ENCODE assay signal across 11 cellular contexts in the genomic region with DNA sequence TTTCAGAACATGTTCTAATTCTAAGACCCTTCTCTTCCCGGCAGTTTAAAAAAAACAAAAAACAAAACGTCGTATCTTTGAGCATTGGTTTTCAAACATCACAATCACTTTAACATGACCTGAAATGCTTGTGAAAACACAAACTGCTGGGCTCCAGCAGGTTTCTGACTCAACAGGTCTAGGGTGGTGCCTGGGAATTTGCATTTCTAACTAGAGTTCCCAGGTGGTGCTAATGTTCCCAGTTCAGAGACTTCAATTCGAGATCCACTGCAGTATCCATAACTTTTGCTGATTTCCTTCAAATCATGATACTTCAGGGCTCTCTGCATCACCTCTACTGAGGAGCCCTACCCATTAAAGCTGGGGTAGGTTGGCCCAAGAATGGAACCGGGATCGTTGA. TPM values are rescaled to one million over a fixed set of nuclear protein-coding genes. Genes with fewer than 3 reads are reported as not detected.
A peak's percentile ranks its signal among the peaks of the same experiment; 100 is the strongest.
DNase-seq lines count a peak whose midpoint lies in the region; ATAC-seq and TF ChIP-seq lines count a peak whose summit lies in the region.
"Had no signal": no experiment of that assay in that cellular context is flagged by ENCODE, and none has a peak within 500 bp of the region (broad histone marks: within the 10 kb centered on the region; RNA-seq: fewer than 3 reads in every experiment).

No MANE protein-coding gene starts in this region.

- BruUV-seq in PC-3 (replicated peaks; lab: Mats Ljungman, UMichigan) = no TSS peak

- in situ Hi-C loops in ACHN (cut with HindIII; ENCODE audit: low pct_ligation_motif_present, low pct_unique_long_range_greater_than_20kb, low sequenced_read_pairs) = no loop called here

- no peak for ATAC-seq in PC-3
- no peak for ATAC-seq in HG03139 (IDR thresholded peaks at IDR 0.05; ENCODE audit: unreplicated experiment)

- TF ChIP-seq CTCF in PC-3 (conservative IDR thresholded peaks at IDR 0.05; ENCODE audit: low read depth, low read length) = no peak
- TF ChIP-seq CTCF in hepatocyte (IDR thresholded peaks at IDR 0.05; ENCODE audit: poor library complexity) = no peak
- no peak for TF ChIP-seq CTCF in parathyroid adenoma (IDR thresholded peaks at IDR 0.05)

- intact Hi-C loops in PC-3 (cut with micrococcal nuclease) = loop anchor here (5.0 kb wide), 2 partner anchors 49 to 56 kb away; no protein-coding TSS in a partner anchor

- no peaks in the 10 kb centered on the region for H3K36me3 ChIP-seq in ACC112 (ENCODE audit: insufficient read depth, low read length)
- no peaks in the 10 kb centered on the region for H3K36me3 ChIP-seq in PC-3 (ENCODE audit: low read depth, low read length)
- H3K36me3 ChIP-seq in hepatocyte (replicated peaks; ENCODE audit: insufficient read depth, low read depth) = no peaks in the 10 kb centered on the region
- no peaks in the 10 kb centered on the region for H3K36me3 ChIP-seq in parathyroid adenoma (ENCODE audit: control insufficient read depth, insufficient read depth, low read length)
- H3K36me3 ChIP-seq: BLaER1 had no signal

- H3K27me3 ChIP-seq in ACC112 (ENCODE audit: insufficient read depth, low read length) = peaks cover 5% of the 10 kb centered on the region; the same call in 1 of the 2 replicates
- H3K27me3 ChIP-seq in PC-3 (ENCODE audit: low read length) = no peaks in the 10 kb centered on the region
- no peaks in the 10 kb centered on the region for H3K27me3 ChIP-seq in hepatocyte
- no peaks in the 10 kb centered on the region for H3K27me3 ChIP-seq in parathyroid adenoma (ENCODE audit: control insufficient read depth, insufficient read depth, low read length)
- H3K27me3 ChIP-seq: BLaER1 had no signal

- 23% methylated on average over 6 of the region's 6 CpGs for WGBS in hepatocyte (ENCODE audit: low lambda C conversion rate, missing lambda C conversion rate)

- DNase-seq in PC-3 = no peak
- DNase-seq in hepatocyte (ENCODE audit: low spot score) = no peak
- no peak for DNase-seq in ACHN
- no peak for DNase-seq in NCI-H1436 treated with DMSO at 0.1 percent for 48 hours (lab: John Stamatoyannopoulos, UW)
- no peak for DNase-seq in superior temporal gyrus (ENCODE audit: extremely low spot score)
- DNase-seq: erythroblast had no signal

- H3K9me3 ChIP-seq in PC-3 (ENCODE audit: low read length) (no peaks in the 10 kb centered on the region), hepatocyte (ENCODE audit: low read depth) (no peaks in the 10 kb centered on the region), parathyroid adenoma (ENCODE audit: control insufficient read depth, low read length) (no peaks in the 10 kb centered on the region)

- POLR2A ChIA-PET in PC-3 (lab: Charles Lee; ENCODE audit: unreplicated experiment) = interaction anchor here (0.6 kb wide), 1 partner anchor 10 kb away, joined by 4 read pairs; no protein-coding TSS in a partner anchor

- H3K9me2 ChIP-seq in PC-3 (replicated peaks; ENCODE audit: low read length) = no peaks in the 10 kb centered on the region
- H3K9me2 ChIP-seq in hepatocyte (replicated peaks; ENCODE audit: insufficient read depth) = no peaks in the 10 kb centered on the region

- CTCF ChIA-PET in PC-3 (lab: Charles Lee) = no interaction called here

- H3K4me1 ChIP-seq in ACC112 (ENCODE audit: control insufficient read depth, insufficient read depth, low read length, unreplicated experiment) = peaks cover 10% of the 10 kb centered on the region
- H3K4me1 ChIP-seq in PC-3 (ENCODE audit: insufficient read depth, low read length) = peaks cover 27% of the 10 kb centered on the region
- peaks cover 36% of the 10 kb centered on the region for H3K4me1 ChIP-seq in hepatocyte (ENCODE audit: insufficient read depth)
- peaks cover 14% of the 10 kb centered on the region for H3K4me1 ChIP-seq in parathyroid adenoma
- H3K4me1 ChIP-seq: BLaER1 had no signal

- H3K4me3 ChIP-seq in ACC112 (ENCODE audit: low read depth, low read length) (peak overlapping the region; percentile 85), PC-3 (ENCODE audit: low read length) (peak overlapping the region; percentile 88; the same call in 1 of the 2 replicates), hepatocyte (no peak overlapping the region), parathyroid adenoma (ENCODE audit: low read depth, low read length) (peak overlapping the region; percentile 80)
- H3K4me3 ChIP-seq: BLaER1 had no signal

- H2AFZ ChIP-seq in ACC112 (ENCODE audit: low read length, unreplicated experiment) (peak overlapping the region; percentile 95), PC-3 (ENCODE audit: low read length) (0 out of 2 replicates have a peak overlapping the region, but pooled peaks have one; percentile 96), hepatocyte (peak overlapping the region; percentile 62), parathyroid adenoma (peak overlapping the region; percentile 94)

- H4K20me1 ChIP-seq in PC-3 (ENCODE audit: low read length) (no peaks in the 10 kb centered on the region), hepatocyte (ENCODE audit: insufficient read depth, poor library complexity, severe bottlenecking) (no peaks in the 10 kb centered on the region)
- H4K20me1 ChIP-seq: BLaER1 had no signal

- no peaks in the 10 kb centered on the region for H3F3A ChIP-seq in PC-3 (ENCODE audit: low read length, unreplicated experiment)

- H3K9ac ChIP-seq in PC-3 (ENCODE audit: low read length) (no peak overlapping the region), parathyroid adenoma (no peak overlapping the region)
- H3K9ac ChIP-seq: BLaER1 had no signal

- no peak overlapping the region for H3K27ac ChIP-seq in ACC112 (ENCODE audit: low read depth, low read length)
- no peak overlapping the region for H3K27ac ChIP-seq in PC-3 (ENCODE audit: low read length)
- peak overlapping the region; percentile 96 for H3K27ac ChIP-seq in hepatocyte
- H3K27ac ChIP-seq in parathyroid adenoma = peak overlapping the region; percentile 97
- H3K27ac ChIP-seq: BLaER1 had no signal

- H3K4me2 ChIP-seq in PC-3 (ENCODE audit: low read length) (peak overlapping the region; percentile 97), hepatocyte (peak overlapping the region; percentile 86), parathyroid adenoma (ENCODE audit: low read length) (no peak overlapping the region)
- H3K4me2 ChIP-seq: BLaER1 had no signal

- H3K79me2 ChIP-seq in ACC112 (ENCODE audit: control insufficient read depth, insufficient read depth, low read length, unreplicated experiment) = no peaks in the 10 kb centered on the region
- H3K79me2 ChIP-seq in PC-3 (ENCODE audit: low read length) = peaks cover 26% of the 10 kb centered on the region
- H3K79me2 ChIP-seq in hepatocyte = peaks cover 27% of the 10 kb centered on the region
- H3K79me2 ChIP-seq in parathyroid adenoma = no peaks in the 10 kb centered on the region

RNA-seq across cellular contexts. Expression of gene SMPDL3A, which starts 0.8 kb away (rescaled TPM):
- total RNA-seq in PC-3 (2014; rRNA removed) (2.7 and 4.6 TPM in 2 replicates), hepatocyte (124 and 126 TPM in 2 replicates)
- polyA plus RNA-seq in hepatocyte = 104 and 115 TPM in 2 replicates

RNA-seq across cellular contexts. Expression of gene FABP7, which starts 8.7 kb away (rescaled TPM):
- not detected in 2 replicates for total RNA-seq in PC-3 (2014; rRNA removed)
- total RNA-seq in hepatocyte = 0.24 and 0.60 TPM in 2 replicates
- 0.96 TPM in 1 of 2 replicates, not detected in the other for polyA plus RNA-seq in hepatocyte
- total RNA-seq: subcutaneous adipose tissue had no signal

Comparison
In these comparisons a context has a peak if more than half of its experiments do, and no peak if none do; other contexts are left out.
1. H3K27ac ChIP-seq: peak in hepatocyte (single experiment) and parathyroid adenoma (single experiment); none in ACC112 (single experiment) and PC-3 (single experiment).
2. RNA of gene SMPDL3A, which starts 0.8 kb away (total RNA-seq): 124 to 126 TPM in hepatocyte; 2.7 to 4.6 TPM in PC-3; every median in the first group is over 10 times any median in the second.
3. Peak in every context shown above with its lines, with median percentiles within 50 percentile points of each other: H2AFZ ChIP-seq.